ENCODE assay signal across 11 cellular contexts in genomic region chr9:133889498-133890301, GRCh38.
DNase-seq lines count a peak whose midpoint lies in the region; ATAC-seq and TF ChIP-seq lines count a peak whose summit lies in the region.
"Had no signal": no experiment of that assay in that cellular context is flagged by ENCODE, and none has a peak within 500 bp of the region (broad histone marks: within the 10 kb centered on the region; RNA-seq: fewer than 3 reads in every experiment).

No MANE protein-coding gene starts in this region.

- H2AFZ ChIP-seq in mesenchymal stem cell (ENCODE audit: low read depth, low read length) = no peak overlapping the region
- H2AFZ ChIP-seq: parathyroid adenoma had no signal

- H2AK5ac ChIP-seq in mesenchymal stem cell (ENCODE audit: low read length, severe bottlenecking) = peak overlapping the region; percentile 80

- peaks cover 40 to 88% (median 82%) of the 10 kb centered on the region in 11 experiments; a peak in 21 of 22 replicates for H4K20me1 ChIP-seq in BLaER1 treated with 17β-estradiol and CSF1 and Interleukin-3, amounts not matched to agents 10 nM and 100 nM

- in situ Hi-C loops in G401 (cut with HindIII; ENCODE audit: low sequenced_read_pairs) = no loop called here

- H3K36me3 ChIP-seq in BLaER1 treated with 17β-estradiol and CSF1 and Interleukin-3, amounts not matched to agents 10 nM and 100 nM = peaks cover 0 to 14% (median 0%) of the 10 kb centered on the region in 11 experiments; a peak in 4 of 22 replicates
- peaks cover 0 to 56% of the 10 kb centered on the region in 2 experiments for H3K36me3 ChIP-seq in mesenchymal stem cell (ENCODE audit: control insufficient read depth in 1 of 2, insufficient read depth in 2 of 2, low read depth in 1 of 2, low read length in 2 of 2)

- no peak overlapping the region for H2BK5ac ChIP-seq in mesenchymal stem cell (ENCODE audit: low read depth, low read length, poor library complexity, severe bottlenecking)

- ATAC-seq in GM18867 (IDR thresholded peaks at IDR 0.05; ENCODE audit: unreplicated experiment) (no peak), HG02588 (IDR thresholded peaks at IDR 0.05; ENCODE audit: unreplicated experiment) (no peak)

- H2BK12ac ChIP-seq in mesenchymal stem cell (ENCODE audit: low read length in 2 of 2) = peak overlapping the region; percentile 75 to 78

- H3K4me1 ChIP-seq in BLaER1 treated with 17β-estradiol and CSF1 and Interleukin-3, amounts not matched to agents 10 nM and 100 nM = peaks cover 25 to 68% (median 63%) of the 10 kb centered on the region in 10 experiments
- peaks cover 63% of the 10 kb centered on the region for H3K4me1 ChIP-seq in mesenchymal stem cell (ENCODE audit: control insufficient read depth, insufficient read depth, low read depth, low read length)
- H3K4me1 ChIP-seq: parathyroid adenoma had no signal

- peak overlapping the region; percentile 45 for H2BK120ac ChIP-seq in mesenchymal stem cell (ENCODE audit: low read depth, low read length)

- peak overlapping the region; percentile 28 to 91 (median 71); a peak in 21 of 22 replicates for H3K4me2 ChIP-seq in BLaER1 treated with 17β-estradiol and CSF1 and Interleukin-3, amounts not matched to agents 10 nM and 100 nM
- H3K4me2 ChIP-seq in mesenchymal stem cell (ENCODE audit: low read length, poor library complexity, severe bottlenecking) = no peak overlapping the region

- H3K23ac ChIP-seq in mesenchymal stem cell (ENCODE audit: low read length in 2 of 2) = no peak overlapping the region

- H3K14ac ChIP-seq in mesenchymal stem cell (ENCODE audit: low read length in 2 of 2) = peak overlapping the region in 1 of 2 experiments; percentile 58

- peak overlapping the region; percentile 2 to 88 for H3K4ac ChIP-seq in mesenchymal stem cell (ENCODE audit: low read depth in 1 of 2, low read length in 2 of 2)

- DNase-seq in NCI-H1436 (lab: John Stamatoyannopoulos, UW) (peak; percentile 73), mesenchymal stem cell (peak; percentile 69), G401 (ENCODE audit: low spot score) (no peak)
- no peak for DNase-seq in activated effector memory CD4-positive, alpha-beta T cell treated with Interleukin-2 at 50 U/mL for 16 hours
- DNase-seq: activated CD8-positive, alpha-beta memory T cell treated with anti-CD3 and anti-CD28 coated beads, Interleukin-2, amount 50 U/mL, for 48 hours; cerebellar nuclear complex had no signal

- peak overlapping the region; percentile 93 for H4K8ac ChIP-seq in mesenchymal stem cell (ENCODE audit: low read length)

- no peaks in the 10 kb centered on the region for H3K27me3 ChIP-seq in BLaER1 treated with 17β-estradiol and CSF1 and Interleukin-3, amounts not matched to agents 10 nM and 100 nM
- H3K27me3 ChIP-seq in mesenchymal stem cell (ENCODE audit: control insufficient read depth in 1 of 2, insufficient read depth in 1 of 2, low read length in 2 of 2) = no peaks in the 10 kb centered on the region

- peak overlapping the region in 3 of 11 experiments; percentile 19 to 48 (median 19); a peak in 4 of 22 replicates for H3K9ac ChIP-seq in BLaER1 treated with 17β-estradiol and CSF1 and Interleukin-3, amounts not matched to agents 10 nM and 100 nM
- H3K9ac ChIP-seq in mesenchymal stem cell (ENCODE audit: low read length) = no peak overlapping the region
- H3K9ac ChIP-seq: parathyroid adenoma had no signal

- peak overlapping the region; percentile 86 to 92 for H3K18ac ChIP-seq in mesenchymal stem cell (ENCODE audit: low read depth in 1 of 2, low read length in 2 of 2)

- TF ChIP-seq CTCF in VCaP (conservative IDR thresholded peaks at IDR 0.05) = no peak

- H3K9me3 ChIP-seq in BLaER1 treated with 17β-estradiol and CSF1 and Interleukin-3, amounts not matched to agents 10 nM and 100 nM (replicated peaks in 1 of 11) = no peaks in the 10 kb centered on the region
- no peaks in the 10 kb centered on the region for H3K9me3 ChIP-seq in mesenchymal stem cell (ENCODE audit: control insufficient read depth, low read length)

- H4K91ac ChIP-seq in mesenchymal stem cell (ENCODE audit: low read length) = peak overlapping the region; percentile 97

- H3K4me3 ChIP-seq in BLaER1 treated with 17β-estradiol and CSF1 and Interleukin-3, amounts not matched to agents 10 nM and 100 nM = no peak overlapping the region
- H3K4me3 ChIP-seq in mesenchymal stem cell (ENCODE audit: insufficient read depth in 1 of 2, low read depth in 1 of 2, low read length in 2 of 2) = no peak overlapping the region

- H3K27ac ChIP-seq in BLaER1 treated with 17β-estradiol and CSF1 and Interleukin-3, amounts not matched to agents 10 nM and 100 nM = peak overlapping the region in 3 of 11 experiments; percentile 2 to 51 (median 39); a peak in 4 of 22 replicates
- H3K27ac ChIP-seq in VCaP (peak overlapping the region; percentile 95), mesenchymal stem cell (ENCODE audit: low read length, poor library complexity, severe bottlenecking) (no peak overlapping the region)
- H3K27ac ChIP-seq: parathyroid adenoma had no signal

- WGBS in mesenchymal stem cell = 63% methylated on average over 24 of the region's 24 CpGs

- peaks cover 47% of the 10 kb centered on the region for H3K79me1 ChIP-seq in mesenchymal stem cell (replicated peaks; ENCODE audit: low read length, poor library complexity, severe bottlenecking)

- H2BK15ac ChIP-seq in mesenchymal stem cell (ENCODE audit: low read depth, poor library complexity, severe bottlenecking) = peak overlapping the region; percentile 82

Comparison
In these comparisons a context has a peak if more than half of its experiments do, and no peak if none do; other contexts are left out.
1. DNase-seq: peak in NCI-H1436 (single experiment) and mesenchymal stem cell (single experiment); none in activated effector memory CD4-positive, alpha-beta T cell treated with Interleukin-2 at 50 U/mL for 16 hours (single experiment) and G401 (single experiment).